ENCODE assay signal across 8 cellular contexts in genomic region chr12:120677765-120678473, GRCh38. TPM values are rescaled to one million over a fixed set of nuclear protein-coding genes. Genes with fewer than 3 reads are reported as not detected.
A peak's percentile ranks its signal among the peaks of the same experiment; 100 is the strongest.
DNase-seq lines count a peak whose midpoint lies in the region; ATAC-seq and TF ChIP-seq lines count a peak whose summit lies in the region.

No MANE protein-coding gene starts in this region.

- peaks cover 28 to 65% of the 10 kb centered on the region in 2 donors for H3K4me1 Mint-ChIP-seq in stimulated activated naive B cell treated with anti-CD40 and anti-IgM and Interleukin-4, amounts not matched to agents 10 μg/mL and 1 μg/mL and 100 μg/mL, for 72 hours

- DNase-seq in activated CD4-positive, alpha-beta T cell treated with anti-CD3 and anti-CD28 coated beads for 48 hours, result peak; percentile 30
- no peak for DNase-seq in activated CD4-positive, alpha-beta T cell treated with anti-CD3 and anti-CD28 coated beads for 4 hours
- DNase-seq in body of pancreas, result no peak
- peak; percentile 61 for DNase-seq in stimulated activated naive B cell treated with anti-CD40 and anti-IgM and Interleukin-4, amounts not matched to agents 10 μg/mL and 1 μg/mL and 100 μg/mL, for 72 hours
- no peak for DNase-seq in NCI-H510A treated with DMSO at 0.1 percent for 48 hours (lab: John Stamatoyannopoulos, UW)
- DNase-seq in aorta, result no peak
- no peak for DNase-seq in activated CD4-positive, CD25-positive, alpha-beta regulatory T cell (lab: John Stamatoyannopoulos, UW)

- no peak for TF ChIP-seq POLR2A in body of pancreas (IDR thresholded peaks at IDR 0.05)

- WGBS in body of pancreas, 2 donors, result 53 to 70% methylated on average over 7 of the region's 7 CpGs
- WGBS in aorta, 2 donors, result 75 to 81% methylated on average over 7 of the region's 7 CpGs

- H3K4me3 ChIP-seq in body of pancreas (no peak overlapping the region), aorta (ENCODE audit: low read length in 2 of 2) (no peak overlapping the region)

- peak overlapping the region; percentile 52 to 63 for H3K4me3 Mint-ChIP-seq in stimulated activated naive B cell treated with anti-CD40 and anti-IgM and Interleukin-4, amounts not matched to agents 10 μg/mL and 1 μg/mL and 100 μg/mL, for 72 hours

- no peaks in the 10 kb centered on the region for H3K4me1 ChIP-seq in body of pancreas
- H3K4me1 ChIP-seq in aorta (ENCODE audit: control insufficient read depth in 1 of 2, insufficient read depth in 2 of 2, low read length in 2 of 2), result no peaks in the 10 kb centered on the region

- peak overlapping the region in 2 of 4 donors; percentile 23 to 25 for H3K27ac ChIP-seq in body of pancreas
- no peak overlapping the region for H3K27ac ChIP-seq in aorta (ENCODE audit: low read depth in 1 of 2, low read length in 2 of 2)

- H3K9me3 ChIP-seq in body of pancreas (no peaks in the 10 kb centered on the region), aorta (ENCODE audit: control insufficient read depth, low read length) (no peaks in the 10 kb centered on the region)

- H3K27me3 ChIP-seq in body of pancreas, result no peaks in the 10 kb centered on the region
- H3K27me3 ChIP-seq in aorta (ENCODE audit: control insufficient read depth in 1 of 2, insufficient read depth in 2 of 2, low read length in 1 of 2), result no peaks in the 10 kb centered on the region

- H3K27ac Mint-ChIP-seq in stimulated activated naive B cell treated with anti-CD40 and anti-IgM and Interleukin-4, amounts not matched to agents 10 μg/mL and 1 μg/mL and 100 μg/mL, for 72 hours, result peak overlapping the region; percentile 94

- H3K9me3 Mint-ChIP-seq in stimulated activated naive B cell treated with anti-CD40 and anti-IgM and Interleukin-4, amounts not matched to agents 10 μg/mL and 1 μg/mL and 100 μg/mL, for 72 hours, result no peaks in the 10 kb centered on the region

- H3K27me3 Mint-ChIP-seq in stimulated activated naive B cell treated with anti-CD40 and anti-IgM and Interleukin-4, amounts not matched to agents 10 μg/mL and 1 μg/mL and 100 μg/mL, for 72 hours, result no peaks in the 10 kb centered on the region

- H3K36me3 Mint-ChIP-seq in stimulated activated naive B cell treated with anti-CD40 and anti-IgM and Interleukin-4, amounts not matched to agents 10 μg/mL and 1 μg/mL and 100 μg/mL, for 72 hours, result no peaks in the 10 kb centered on the region

- TF ChIP-seq CTCF in body of pancreas (IDR thresholded peaks at IDR 0.05), result no peak

- ATAC-seq in HG03571 (IDR thresholded peaks at IDR 0.05; ENCODE audit: unreplicated experiment) (peak; percentile 59), body of pancreas (peak; percentile 64), aorta (ENCODE audit: low FRiP score) (no peak)
- peak; percentile 81 to 82 for ATAC-seq in stimulated activated naive B cell treated with anti-CD40 and anti-IgM and Interleukin-4, amounts not matched to agents 10 μg/mL and 1 μg/mL and 100 μg/mL, for 72 hours (replicated peaks)

- H3K36me3 ChIP-seq in body of pancreas (replicated peaks in 1 of 2; ENCODE audit: insufficient read depth in 1 of 2, low read depth in 2 of 2) (no peaks in the 10 kb centered on the region), aorta (ENCODE audit: control insufficient read depth in 1 of 2, insufficient read depth in 2 of 2, low read length in 1 of 2) (no peaks in the 10 kb centered on the region)

- intact Hi-C loops in body of pancreas (cut with DNase I) (no loop called here), aorta (cut with DNase I) (no loop called here)

RNA-seq across cellular contexts. Expression of gene MLEC, which starts 9.0 kb away (rescaled TPM):
- total RNA-seq in body of pancreas, result 100 to 1,000 TPM in 1 of 2 donors, 10 to 100 TPM in 1; 54.7 to 107 TPM
- 10 to 100 TPM; 67.4 to 92.0 TPM for total RNA-seq in aorta
- polyA plus RNA-seq in aorta, result 10 to 100 TPM; 19.7 to 27.7 TPM

RNA-seq across cellular contexts. Expression of gene UNC119B, which starts 32.3 kb away (rescaled TPM):
- total RNA-seq in body of pancreas (10 to 100 TPM in 1 of 2 donors, 1 to 10 TPM in 1; 8.6 to 23.6 TPM), aorta (10 to 100 TPM; 18.6 to 24.4 TPM)
- polyA plus RNA-seq in aorta, result 10 to 100 TPM; 13.6 to 15.9 TPM

RNA-seq across cellular contexts. Expression of gene CABP1, which starts 37.5 kb away (rescaled TPM):
- total RNA-seq in body of pancreas (1 to 10 TPM in 1 of 2 donors, under 1 TPM in 1; 0.33 to 1.0 TPM), aorta (1 to 10 TPM; 1.7 to 3.0 TPM)
- 1 to 10 TPM in 1 of 2 donors, not detected in 1; 1.7 TPM for polyA plus RNA-seq in aorta

RNA-seq across cellular contexts. Expression of gene ACADS, which starts 47.7 kb away (rescaled TPM):
- total RNA-seq in body of pancreas, result 10 to 100 TPM; 33.5 to 55.0 TPM
- 10 to 100 TPM; 11.3 to 15.6 TPM for total RNA-seq in aorta
- 10 to 100 TPM; 29.2 to 36.9 TPM for polyA plus RNA-seq in aorta

Comparison
In these comparisons a context has a peak if more than half of its experiments do, and no peak if none do; other contexts are left out.
1. DNase-seq: peak in activated CD4-positive, alpha-beta T cell treated with anti-CD3 and anti-CD28 coated beads for 48 hours (single experiment) and stimulated activated naive B cell treated with anti-CD40 and anti-IgM and Interleukin-4, amounts not matched to agents 10 μg/mL and 1 μg/mL and 100 μg/mL, for 72 hours (single experiment); none in activated CD4-positive, alpha-beta T cell treated with anti-CD3 and anti-CD28 coated beads for 4 hours (0 of 2), body of pancreas (0 of 4), NCI-H510A treated with DMSO at 0.1 percent for 48 hours (single experiment), aorta (0 of 2) and activated CD4-positive, CD25-positive, alpha-beta regulatory T cell (0 of 4).